ENCODE assay signal across 16 cellular contexts in genomic region chr10:6465854-6466524, GRCh38.
A peak's percentile ranks its signal among the peaks of the same experiment; 100 is the strongest.
DNase-seq lines count a peak whose midpoint lies in the region; ATAC-seq lines count a peak whose summit lies in the region.
"Had no signal": no experiment of that assay in that cellular context is flagged by ENCODE, and none has a peak within 500 bp of the region (broad histone marks: within the 10 kb centered on the region; RNA-seq: fewer than 3 reads in every experiment).

No MANE protein-coding gene starts in this region.

- H3K4me1 Mint-ChIP-seq in activated naive CD4-positive, alpha-beta T cell treated with anti-CD3 and anti-CD28 coated beads for 36 hours (ENCODE audit: low read depth): peaks cover 23% of the 10 kb centered on the region
- peaks cover 58% of the 10 kb centered on the region for H3K4me1 Mint-ChIP-seq in stimulated activated effector memory CD8-positive, alpha-beta T cell treated with anti-CD3 and anti-CD28 coated beads, Interleukin-12 subunit alpha, Interleukin-12 subunit beta, amount 100 ng/mL, for 72 hours

- CTCF ChIA-PET in activated naive CD4-positive, alpha-beta T cell treated with anti-CD3 and anti-CD28 coated beads for 36 hours (lab: Charles Lee): interaction anchor here (1.8 kb wide), 1 partner anchor 205 kb away, joined by 4 read pairs; no protein-coding TSS in a partner anchor

- no peak overlapping the region for H3K27ac Mint-ChIP-seq in activated naive CD4-positive, alpha-beta T cell treated with anti-CD3 and anti-CD28 coated beads for 36 hours
- H3K27ac Mint-ChIP-seq in stimulated activated effector memory CD8-positive, alpha-beta T cell treated with anti-CD3 and anti-CD28 coated beads, Interleukin-12 subunit alpha, Interleukin-12 subunit beta, amount 100 ng/mL, for 72 hours: peak overlapping the region; percentile 72
- H3K27ac Mint-ChIP-seq: CD8-positive, alpha-beta T cell had no signal

- peaks cover 2% of the 10 kb centered on the region for H3K9me3 Mint-ChIP-seq in activated naive CD4-positive, alpha-beta T cell treated with anti-CD3 and anti-CD28 coated beads for 36 hours
- H3K9me3 Mint-ChIP-seq in stimulated activated effector memory CD8-positive, alpha-beta T cell treated with anti-CD3 and anti-CD28 coated beads, Interleukin-12 subunit alpha, Interleukin-12 subunit beta, amount 100 ng/mL, for 72 hours: peaks cover 2% of the 10 kb centered on the region

- intact Hi-C loops in activated naive CD4-positive, alpha-beta T cell treated with anti-CD3 and anti-CD28 coated beads for 36 hours (cut with micrococcal nuclease): no loop called here

- DNase-seq in activated naive CD4-positive, alpha-beta T cell treated with Interleukin-2 at 50 U/mL for 16 hours: peak; percentile 57
- DNase-seq in activated naive CD4-positive, alpha-beta T cell treated with anti-CD3 and anti-CD28 coated beads for 36 hours: no peak
- peak; percentile 55 to 58 for DNase-seq in activated T-cell treated with anti-CD3 and anti-CD28 coated beads, Interleukin-2, amount 50 U/mL, for 48 hours
- DNase-seq in left kidney (ENCODE audit: low read depth, low spot score) (peak; percentile 50), CD1c-positive myeloid dendritic cell (ENCODE audit: extremely low spot score) (no peak)
- DNase-seq in stimulated activated effector memory CD8-positive, alpha-beta T cell treated with anti-CD3 and anti-CD28 coated beads, Interleukin-12 subunit alpha, Interleukin-12 subunit beta, amount 100 ng/mL, for 72 hours (ENCODE audit: low spot score in 2 of 2): no peak
- DNase-seq: aorta; CD8-positive, alpha-beta T cell; foreskin keratinocyte; KBM-7; left ventricle myocardium inferior; NCI-H2081 treated with DMSO at 0.1 percent for 48 hours; ovary; PC-9 had no signal

- no peak overlapping the region for H3K4me3 Mint-ChIP-seq in activated naive CD4-positive, alpha-beta T cell treated with anti-CD3 and anti-CD28 coated beads for 36 hours
- H3K4me3 Mint-ChIP-seq in stimulated activated effector memory CD8-positive, alpha-beta T cell treated with anti-CD3 and anti-CD28 coated beads, Interleukin-12 subunit alpha, Interleukin-12 subunit beta, amount 100 ng/mL, for 72 hours: peak overlapping the region; percentile 13
- H3K4me3 Mint-ChIP-seq: CD8-positive, alpha-beta T cell had no signal

- no peaks in the 10 kb centered on the region for H3K27me3 Mint-ChIP-seq in activated naive CD4-positive, alpha-beta T cell treated with anti-CD3 and anti-CD28 coated beads for 36 hours (ENCODE audit: low read depth)

- ATAC-seq in stimulated activated effector memory CD8-positive, alpha-beta T cell treated with anti-CD3 and anti-CD28 coated beads, Interleukin-12 subunit alpha, Interleukin-12 subunit beta, amount 100 ng/mL, for 72 hours: peak; percentile 95
- ATAC-seq in GM21528 (IDR thresholded peaks at IDR 0.05; ENCODE audit: low FRiP score, unreplicated experiment) (no peak), HG03460 (IDR thresholded peaks at IDR 0.05; ENCODE audit: unreplicated experiment) (no peak)
- ATAC-seq: CD8-positive, alpha-beta T cell; foreskin keratinocyte had no signal

- peaks cover 60% of the 10 kb centered on the region for H3K36me3 Mint-ChIP-seq in activated naive CD4-positive, alpha-beta T cell treated with anti-CD3 and anti-CD28 coated beads for 36 hours (ENCODE audit: low read depth)
- peaks cover 100% of the 10 kb centered on the region for H3K36me3 Mint-ChIP-seq in stimulated activated effector memory CD8-positive, alpha-beta T cell treated with anti-CD3 and anti-CD28 coated beads, Interleukin-12 subunit alpha, Interleukin-12 subunit beta, amount 100 ng/mL, for 72 hours

Comparison
In these comparisons a context has a peak if more than half of its experiments do, and no peak if none do; other contexts are left out.
1. DNase-seq: peak in activated naive CD4-positive, alpha-beta T cell treated with Interleukin-2 at 50 U/mL for 16 hours (single experiment), activated T-cell treated with anti-CD3 and anti-CD28 coated beads, Interleukin-2, amount 50 U/mL, for 48 hours (2 of 2) and left kidney (single experiment); none in activated naive CD4-positive, alpha-beta T cell treated with anti-CD3 and anti-CD28 coated beads for 36 hours (single experiment), stimulated activated effector memory CD8-positive, alpha-beta T cell treated with anti-CD3 and anti-CD28 coated beads, Interleukin-12 subunit alpha, Interleukin-12 subunit beta, amount 100 ng/mL, for 72 hours (0 of 2) and CD1c-positive myeloid dendritic cell (single experiment).